13 cellular contexts compared by ENCODE assay signal in the genomic region with DNA sequence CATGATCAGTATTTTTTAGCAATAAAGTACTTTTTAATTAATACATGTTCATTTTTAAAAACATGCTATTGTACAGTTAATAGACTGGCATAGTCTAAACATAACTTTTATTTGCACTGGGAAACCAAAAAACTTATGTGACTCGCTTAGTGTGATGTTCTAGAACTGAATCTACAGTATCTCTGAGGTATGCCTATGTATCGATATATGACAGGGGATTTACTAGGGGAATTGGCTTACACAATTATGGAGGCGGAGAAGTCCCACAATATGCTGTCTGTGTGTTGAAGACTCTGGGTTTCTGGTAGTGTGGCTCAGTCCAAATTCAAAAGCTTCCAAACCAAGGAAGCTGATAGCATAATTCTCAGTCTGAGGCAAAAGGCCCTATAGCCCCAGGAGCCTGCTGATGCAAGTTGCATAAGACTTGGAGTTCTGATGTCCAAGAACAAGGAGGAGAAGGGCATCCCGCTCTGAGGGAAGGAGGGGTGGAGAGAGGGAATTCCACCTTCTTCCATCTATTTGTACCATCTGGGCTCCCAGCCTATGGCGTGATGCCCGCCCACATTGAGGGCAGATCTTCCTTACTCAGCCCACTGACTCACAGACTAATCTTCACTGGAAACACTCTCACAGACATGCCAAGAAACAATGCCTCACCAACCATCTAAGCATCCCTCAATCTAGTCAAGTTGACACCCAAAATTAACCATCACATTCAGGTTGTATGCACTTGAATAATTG. TPM values are rescaled to one million over a fixed set of nuclear protein-coding genes. Genes with fewer than 3 reads are reported as not detected.
DNase-seq lines count a peak whose midpoint lies in the region; ATAC-seq and TF ChIP-seq lines count a peak whose summit lies in the region.
"Had no signal": no experiment of that assay in that cellular context is flagged by ENCODE, and none has a peak within 500 bp of the region (broad histone marks: within the 10 kb centered on the region; RNA-seq: fewer than 3 reads in every experiment).

No MANE protein-coding gene starts in this region.

- H3K4me1 Mint-ChIP-seq in T-helper 2 cell treated with Interferon-gamma antibody and Interleukin-4, amounts not matched to agents 5 μg/mL and 100 μg/mL, for 36 hours (ENCODE audit: low read depth): peaks cover 14% of the 10 kb centered on the region
- H3K4me1 Mint-ChIP-seq: neural crest cell had no signal

- no peaks in the 10 kb centered on the region for H3K9me3 Mint-ChIP-seq in T-helper 2 cell treated with Interferon-gamma antibody and Interleukin-4, amounts not matched to agents 5 μg/mL and 100 μg/mL, for 36 hours
- H3K9me3 Mint-ChIP-seq: neural crest cell had no signal

- H3K4me3 Mint-ChIP-seq in T-helper 2 cell treated with Interferon-gamma antibody and Interleukin-4, amounts not matched to agents 5 μg/mL and 100 μg/mL, for 36 hours: no peak overlapping the region
- H3K4me3 Mint-ChIP-seq: neural crest cell had no signal

- 90 to 97% (median 94%) methylated on average over 6 of the region's 6 CpGs for WGBS in spleen, 5 donors

- DNase-seq in T-helper 2 cell treated with Interferon-gamma antibody and Interleukin-4, amounts not matched to agents 5 μg/mL and 100 μg/mL, for 36 hours (ENCODE audit: low spot score): peak; percentile 12
- DNase-seq in T-helper 2 cell (no peak), MG63 (peak; percentile 96), dorsolateral prefrontal cortex (peak in 6 of 10 donors; percentile 21 to 77 (median 46)), spleen (no peak)
- peak in 2 of 3 donors; percentile 6 to 18 for DNase-seq in stimulated activated CD4-positive, alpha-beta T cell treated with anti-CD3 and anti-CD28 coated beads, Interleukin-12 subunit alpha, Interleukin-12 subunit beta, amount 100 ng/mL, for 48 hours (ENCODE audit: low read depth in 2 of 3, low spot score in 1 of 3)
- DNase-seq in central memory CD4-positive, alpha-beta T cell: no peak
- DNase-seq: 8988T, NCI-H1417, NCI-H774 had no signal

- peaks cover 53% of the 10 kb centered on the region for H3K36me3 Mint-ChIP-seq in T-helper 2 cell treated with Interferon-gamma antibody and Interleukin-4, amounts not matched to agents 5 μg/mL and 100 μg/mL, for 36 hours (ENCODE audit: low read depth)

- TF ChIP-seq CTCF in dorsolateral prefrontal cortex (IDR thresholded peaks at IDR 0.05 in 54 of 56, conservative IDR thresholded peaks at IDR 0.05 in 2 of 56; ENCODE audit: low read depth in 1 of 56, partially characterized antibody in 56 of 56) (no peak), spleen (IDR thresholded peaks at IDR 0.05 in 8 of 11, conservative IDR thresholded peaks at IDR 0.05 in 3 of 11) (no peak)

- no peaks in the 10 kb centered on the region for H3K27me3 ChIP-seq in MG63
- no peaks in the 10 kb centered on the region for H3K27me3 ChIP-seq in dorsolateral prefrontal cortex
- no peaks in the 10 kb centered on the region for H3K27me3 ChIP-seq in spleen (replicated peaks in 1 of 7)

- no peak for ATAC-seq in GM21717 (IDR thresholded peaks at IDR 0.05; ENCODE audit: unreplicated experiment)

- H3K9me3 ChIP-seq in MG63 (no peaks in the 10 kb centered on the region), spleen (no peaks in the 10 kb centered on the region)

- no peak for TF ChIP-seq POLR2A in spleen (IDR thresholded peaks at IDR 0.05)

- H3K27ac ChIP-seq in dorsolateral prefrontal cortex: peak overlapping the region in 5 of 59 donors; percentile 7 to 39 (median 15)
- H3K27ac ChIP-seq in spleen: no peak overlapping the region
- H3K27ac ChIP-seq: epithelial cell of prostate had no signal

- H3K27me3 Mint-ChIP-seq in T-helper 2 cell treated with Interferon-gamma antibody and Interleukin-4, amounts not matched to agents 5 μg/mL and 100 μg/mL, for 36 hours (ENCODE audit: low read depth): no peaks in the 10 kb centered on the region

- no peak overlapping the region for H3K4me3 ChIP-seq in MG63
- no peak overlapping the region for H3K4me3 ChIP-seq in dorsolateral prefrontal cortex
- no peak overlapping the region for H3K4me3 ChIP-seq in spleen

- intact Hi-C loops in dorsolateral prefrontal cortex (cut with DNase I): no loop called here
- intact Hi-C loops in spleen (cut with DNase I; ENCODE audit: low total_unique reads): no loop called here

- H3K36me3 ChIP-seq in MG63: peaks cover 64% of the 10 kb centered on the region
- peaks cover 0 to 100% (median 67%) of the 10 kb centered on the region in 6 donors for H3K36me3 ChIP-seq in spleen

- peaks cover 0 to 30% (median 0%) of the 10 kb centered on the region in 6 donors for H3K4me1 ChIP-seq in spleen

- no peak overlapping the region for H3K27ac Mint-ChIP-seq in T-helper 2 cell treated with Interferon-gamma antibody and Interleukin-4, amounts not matched to agents 5 μg/mL and 100 μg/mL, for 36 hours

RNA-seq across cellular contexts. Expression of a gene that starts 27.5 kb away (rescaled TPM):
- 40.0 and 48.4 TPM in 2 replicates for total RNA-seq in MG63 (2014; rRNA removed; shearing (Covaris generic); ENCODE audit: low replicate concordance)
- total RNA-seq in dorsolateral prefrontal cortex: 100 to 1,000 TPM; 180 to 307 (median 230) TPM
- total RNA-seq in spleen: 100 to 1,000 TPM; 128 to 310 (median 174) TPM
- polyA plus RNA-seq in spleen: 100 to 1,000 TPM in 2 of 3 donors, 10 to 100 TPM in 1; 80.7 to 145 (median 114) TPM

Comparison
In these comparisons a context has a peak if more than half of its experiments do, and no peak if none do; other contexts are left out.
1. DNase-seq: peak in T-helper 2 cell treated with Interferon-gamma antibody and Interleukin-4, amounts not matched to agents 5 μg/mL and 100 μg/mL, for 36 hours (single experiment), MG63 (single experiment), dorsolateral prefrontal cortex (6 of 10) and stimulated activated CD4-positive, alpha-beta T cell treated with anti-CD3 and anti-CD28 coated beads, Interleukin-12 subunit alpha, Interleukin-12 subunit beta, amount 100 ng/mL, for 48 hours (2 of 3); none in T-helper 2 cell (0 of 5), central memory CD4-positive, alpha-beta T cell (single experiment) and spleen (single experiment).